ENCODE assay signal across 17 cellular contexts in genomic region chr4:25810815-25811690, GRCh38. TPM values are rescaled to one million over a fixed set of nuclear protein-coding genes. Genes with fewer than 3 reads are reported as not detected.
A peak's percentile ranks its signal among the peaks of the same experiment; 100 is the strongest.
DNase-seq lines count a peak whose midpoint lies in the region; ATAC-seq and TF ChIP-seq lines count a peak whose summit lies in the region.
"Had no signal": no experiment of that assay in that cellular context is flagged by ENCODE, and none has a peak within 500 bp of the region (broad histone marks: within the 10 kb centered on the region; RNA-seq: fewer than 3 reads in every experiment).

No MANE protein-coding gene starts in this region.

- no peak for TF ChIP-seq CTCF in coronary artery (IDR thresholded peaks at IDR 0.05)

- DNase-seq in AG08395 (ENCODE audit: low spot score) (peak; percentile 30), M059J (ENCODE audit: low read depth) (peak; percentile 17), coronary artery (ENCODE audit: low spot score) (peak; percentile 59), kidney tubule cell (ENCODE audit: low spot score) (peak; percentile 76), dedifferentiated amniotic fluid mesenchymal stem cell (ENCODE audit: extremely low spot score) (no peak), posterior cingulate gyrus (no peak)
- no peak for DNase-seq in activated CD4-positive, alpha-beta T cell treated with anti-CD3 and anti-CD28 coated beads, Interleukin-2, amount 50 U/mL, for 48 hours
- DNase-seq: CD8-positive, alpha-beta memory T cell; colonic mucosa; NCI-H2029; NCI-H510A; nephron progenitor cell; stomach; uterus; WERI-Rb-1 had no signal

- intact Hi-C loops in posterior cingulate gyrus (cut with DNase I) = no loop called here

- H3K27ac ChIP-seq in coronary artery = no peak overlapping the region
- H3K27ac ChIP-seq: colonic mucosa, stomach, uterus, WERI-Rb-1 had no signal

- ATAC-seq in HG02798 (IDR thresholded peaks at IDR 0.05; ENCODE audit: poor library complexity, unreplicated experiment) = no peak
- ATAC-seq: Right ventricle myocardium inferior had no signal

- H3K4me3 ChIP-seq in coronary artery = no peak overlapping the region
- H3K4me3 ChIP-seq: colonic mucosa, stomach, uterus had no signal

RNA-seq across cellular contexts. Expression of gene SEL1L3, which starts 51.7 kb away (rescaled TPM):
- total RNA-seq in M059J (2014; rRNA removed; shearing (Covaris generic)) = 7.1 and 9.1 TPM in 2 replicates

Comparison
In these comparisons a context has a peak if more than half of its experiments do, and no peak if none do; other contexts are left out.
1. DNase-seq: peak in AG08395 (single experiment), M059J (single experiment), coronary artery (single experiment) and kidney tubule cell (single experiment); none in activated CD4-positive, alpha-beta T cell treated with anti-CD3 and anti-CD28 coated beads, Interleukin-2, amount 50 U/mL, for 48 hours (0 of 2), dedifferentiated amniotic fluid mesenchymal stem cell (single experiment) and posterior cingulate gyrus (0 of 10).